ENCODE assay signal across 1 cellular context in the genomic region with DNA sequence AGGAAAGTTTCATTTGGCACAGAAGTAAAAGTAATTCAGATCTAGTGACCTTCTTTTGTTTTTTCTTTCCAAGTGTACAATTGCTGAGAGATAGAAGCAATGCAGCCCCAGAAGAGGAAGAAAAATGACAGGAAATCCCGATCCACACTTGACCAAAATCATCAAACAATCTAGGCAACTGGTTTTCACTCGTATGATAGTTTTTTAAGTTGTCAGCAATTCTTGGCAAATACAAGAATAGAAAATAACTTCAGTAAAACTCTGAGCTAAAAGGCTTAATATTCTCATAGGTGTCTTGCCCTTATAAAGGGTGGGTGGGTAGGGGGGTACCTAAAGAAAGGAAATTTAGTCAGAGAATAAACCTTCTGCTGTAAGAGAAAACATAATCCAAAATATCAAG.
A peak's percentile ranks its signal among the peaks of the same experiment; 100 is the strongest.
TF ChIP-seq lines count a peak whose summit lies in the region.

No MANE protein-coding gene starts in this region.

TF ChIP-seq in K562, 482 proteins besides CTCF, POLR2A, EP300 and RAD21:
- TF ChIP-seq BRF1 (IDR thresholded peaks at IDR 0.05; ENCODE audit: borderline replicate concordance, extremely low read depth, insufficient read length), result no peak
- TF ChIP-seq MAFF (IDR thresholded peaks at IDR 0.05; ENCODE audit: low read length), result peak; percentile 48; the same call in 1 of the 2 replicates
- no peak for TF ChIP-seq PPARD (CRISPR knock-in tag; IDR thresholded peaks at IDR 0.05)
- TF ChIP-seq C11orf30 (IDR thresholded peaks at IDR 0.05; ENCODE audit: low read depth), result peak; percentile 41; the same call in 1 of the 2 replicates
- TF ChIP-seq EZH2 (IDR thresholded peaks at IDR 0.05; ENCODE audit: borderline replicate concordance, low read depth, low read length), result no peak
- TF ChIP-seq MEF2A (IDR thresholded peaks at IDR 0.05; ENCODE audit: control insufficient read depth, low read depth, low read length), result no peak
- TF ChIP-seq, protein P1, sequence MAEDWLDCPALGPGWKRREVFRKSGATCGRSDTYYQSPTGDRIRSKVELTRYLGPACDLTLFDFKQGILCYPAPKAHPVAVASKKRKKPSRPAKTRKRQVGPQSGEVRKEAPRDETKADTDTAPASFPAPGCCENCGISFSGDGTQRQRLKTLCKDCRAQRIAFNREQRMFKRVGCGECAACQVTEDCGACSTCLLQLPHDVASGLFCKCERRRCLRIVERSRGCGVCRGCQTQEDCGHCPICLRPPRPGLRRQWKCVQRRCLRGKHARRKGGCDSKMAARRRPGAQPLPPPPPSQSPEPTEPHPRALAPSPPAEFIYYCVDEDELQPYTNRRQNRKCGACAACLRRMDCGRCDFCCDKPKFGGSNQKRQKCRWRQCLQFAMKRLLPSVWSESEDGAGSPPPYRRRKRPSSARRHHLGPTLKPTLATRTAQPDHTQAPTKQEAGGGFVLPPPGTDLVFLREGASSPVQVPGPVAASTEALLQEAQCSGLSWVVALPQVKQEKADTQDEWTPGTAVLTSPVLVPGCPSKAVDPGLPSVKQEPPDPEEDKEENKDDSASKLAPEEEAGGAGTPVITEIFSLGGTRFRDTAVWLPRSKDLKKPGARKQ (CRISPR knock-in tag; IDR thresholded peaks at IDR 0.05), result no peak
- TF ChIP-seq WHSC1 (IDR thresholded peaks at IDR 0.05; ENCODE audit: low read length), result no peak
- TF ChIP-seq, protein P2, sequence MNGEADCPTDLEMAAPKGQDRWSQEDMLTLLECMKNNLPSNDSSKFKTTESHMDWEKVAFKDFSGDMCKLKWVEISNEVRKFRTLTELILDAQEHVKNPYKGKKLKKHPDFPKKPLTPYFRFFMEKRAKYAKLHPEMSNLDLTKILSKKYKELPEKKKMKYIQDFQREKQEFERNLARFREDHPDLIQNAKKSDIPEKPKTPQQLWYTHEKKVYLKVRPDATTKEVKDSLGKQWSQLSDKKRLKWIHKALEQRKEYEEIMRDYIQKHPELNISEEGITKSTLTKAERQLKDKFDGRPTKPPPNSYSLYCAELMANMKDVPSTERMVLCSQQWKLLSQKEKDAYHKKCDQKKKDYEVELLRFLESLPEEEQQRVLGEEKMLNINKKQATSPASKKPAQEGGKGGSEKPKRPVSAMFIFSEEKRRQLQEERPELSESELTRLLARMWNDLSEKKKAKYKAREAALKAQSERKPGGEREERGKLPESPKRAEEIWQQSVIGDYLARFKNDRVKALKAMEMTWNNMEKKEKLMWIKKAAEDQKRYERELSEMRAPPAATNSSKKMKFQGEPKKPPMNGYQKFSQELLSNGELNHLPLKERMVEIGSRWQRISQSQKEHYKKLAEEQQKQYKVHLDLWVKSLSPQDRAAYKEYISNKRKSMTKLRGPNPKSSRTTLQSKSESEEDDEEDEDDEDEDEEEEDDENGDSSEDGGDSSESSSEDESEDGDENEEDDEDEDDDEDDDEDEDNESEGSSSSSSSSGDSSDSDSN (IDR thresholded peaks at IDR 0.05; ENCODE audit: borderline replicate concordance in 1 of 2, low read depth in 2 of 2, low read length in 2 of 2), result no peak
- TF ChIP-seq MBD2 (IDR thresholded peaks at IDR 0.05; ENCODE audit: borderline replicate concordance, low read depth), result no peak
- TF ChIP-seq ERF (CRISPR knock-in tag; IDR thresholded peaks at IDR 0.05), result no peak
- TF ChIP-seq, protein P3, sequence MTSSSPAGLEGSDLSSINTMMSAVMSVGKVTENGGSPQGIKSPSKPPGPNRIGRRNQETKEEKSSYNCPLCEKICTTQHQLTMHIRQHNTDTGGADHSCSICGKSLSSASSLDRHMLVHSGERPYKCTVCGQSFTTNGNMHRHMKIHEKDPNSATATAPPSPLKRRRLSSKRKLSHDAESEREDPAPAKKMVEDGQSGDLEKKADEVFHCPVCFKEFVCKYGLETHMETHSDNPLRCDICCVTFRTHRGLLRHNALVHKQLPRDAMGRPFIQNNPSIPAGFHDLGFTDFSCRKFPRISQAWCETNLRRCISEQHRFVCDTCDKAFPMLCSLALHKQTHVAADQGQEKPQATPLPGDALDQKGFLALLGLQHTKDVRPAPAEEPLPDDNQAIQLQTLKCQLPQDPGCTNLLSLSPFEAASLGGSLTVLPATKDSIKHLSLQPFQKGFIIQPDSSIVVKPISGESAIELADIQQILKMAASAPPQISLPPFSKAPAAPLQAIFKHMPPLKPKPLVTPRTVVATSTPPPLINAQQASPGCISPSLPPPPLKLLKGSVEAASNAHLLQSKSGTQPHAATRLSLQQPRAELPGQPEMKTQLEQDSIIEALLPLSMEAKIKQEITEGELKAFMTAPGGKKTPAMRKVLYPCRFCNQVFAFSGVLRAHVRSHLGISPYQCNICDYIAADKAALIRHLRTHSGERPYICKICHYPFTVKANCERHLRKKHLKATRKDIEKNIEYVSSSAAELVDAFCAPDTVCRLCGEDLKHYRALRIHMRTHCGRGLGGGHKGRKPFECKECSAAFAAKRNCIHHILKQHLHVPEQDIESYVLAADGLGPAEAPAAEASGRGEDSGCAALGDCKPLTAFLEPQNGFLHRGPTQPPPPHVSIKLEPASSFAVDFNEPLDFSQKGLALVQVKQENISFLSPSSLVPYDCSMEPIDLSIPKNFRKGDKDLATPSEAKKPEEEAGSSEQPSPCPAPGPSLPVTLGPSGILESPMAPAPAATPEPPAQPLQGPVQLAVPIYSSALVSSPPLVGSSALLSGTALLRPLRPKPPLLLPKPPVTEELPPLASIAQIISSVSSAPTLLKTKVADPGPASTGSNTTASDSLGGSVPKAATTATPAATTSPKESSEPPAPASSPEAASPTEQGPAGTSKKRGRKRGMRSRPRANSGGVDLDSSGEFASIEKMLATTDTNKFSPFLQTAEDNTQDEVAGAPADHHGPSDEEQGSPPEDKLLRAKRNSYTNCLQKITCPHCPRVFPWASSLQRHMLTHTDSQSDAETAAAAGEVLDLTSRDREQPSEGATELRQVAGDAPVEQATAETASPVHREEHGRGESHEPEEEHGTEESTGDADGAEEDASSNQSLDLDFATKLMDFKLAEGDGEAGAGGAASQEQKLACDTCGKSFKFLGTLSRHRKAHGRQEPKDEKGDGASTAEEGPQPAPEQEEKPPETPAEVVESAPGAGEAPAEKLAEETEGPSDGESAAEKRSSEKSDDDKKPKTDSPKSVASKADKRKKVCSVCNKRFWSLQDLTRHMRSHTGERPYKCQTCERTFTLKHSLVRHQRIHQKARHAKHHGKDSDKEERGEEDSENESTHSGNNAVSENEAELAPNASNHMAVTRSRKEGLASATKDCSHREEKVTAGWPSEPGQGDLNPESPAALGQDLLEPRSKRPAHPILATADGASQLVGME (CRISPR knock-in tag; IDR thresholded peaks at IDR 0.05), result no peak
- TF ChIP-seq, protein P4, sequence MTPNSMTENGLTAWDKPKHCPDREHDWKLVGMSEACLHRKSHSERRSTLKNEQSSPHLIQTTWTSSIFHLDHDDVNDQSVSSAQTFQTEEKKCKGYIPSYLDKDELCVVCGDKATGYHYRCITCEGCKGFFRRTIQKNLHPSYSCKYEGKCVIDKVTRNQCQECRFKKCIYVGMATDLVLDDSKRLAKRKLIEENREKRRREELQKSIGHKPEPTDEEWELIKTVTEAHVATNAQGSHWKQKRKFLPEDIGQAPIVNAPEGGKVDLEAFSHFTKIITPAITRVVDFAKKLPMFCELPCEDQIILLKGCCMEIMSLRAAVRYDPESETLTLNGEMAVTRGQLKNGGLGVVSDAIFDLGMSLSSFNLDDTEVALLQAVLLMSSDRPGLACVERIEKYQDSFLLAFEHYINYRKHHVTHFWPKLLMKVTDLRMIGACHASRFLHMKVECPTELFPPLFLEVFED (CRISPR knock-in tag; conservative IDR thresholded peaks at IDR 0.05), result no peak
- no peak for TF ChIP-seq GATA2 (CRISPR knock-in tag; IDR thresholded peaks at IDR 0.05)
- no peak for TF ChIP-seq MTA1 (IDR thresholded peaks at IDR 0.05; ENCODE audit: borderline replicate concordance)
- TF ChIP-seq SPI1 (IDR thresholded peaks at IDR 0.05; ENCODE audit: borderline replicate concordance, low read depth, low read length), result no peak
- TF ChIP-seq YY1 (IDR thresholded peaks at IDR 0.05; ENCODE audit: borderline replicate concordance in 1 of 3, control insufficient read depth in 1 of 3, extremely low read depth in 1 of 3, insufficient read depth in 3 of 3, insufficient read length in 1 of 3, insufficient replicate concordance in 2 of 3, low read depth in 1 of 3, low read length in 2 of 3), result no peak
- TF ChIP-seq CREB1 (IDR thresholded peaks at IDR 0.05), result no peak
- no peak for TF ChIP-seq CREB1 (CRISPR knock-in tag; IDR thresholded peaks at IDR 0.05)
- TF ChIP-seq STAT5A (IDR thresholded peaks at IDR 0.05; ENCODE audit: borderline replicate concordance, low read length), result no peak
- TF ChIP-seq CTBP1 (IDR thresholded peaks at IDR 0.05; ENCODE audit: borderline replicate concordance), result no peak
- TF ChIP-seq ZNF316 (IDR thresholded peaks at IDR 0.05), result peak; percentile 56; the same call in 1 of the 2 replicates
TF ChIP-seq in K562: peak in this region for 3.
